In the genomic region with DNA sequence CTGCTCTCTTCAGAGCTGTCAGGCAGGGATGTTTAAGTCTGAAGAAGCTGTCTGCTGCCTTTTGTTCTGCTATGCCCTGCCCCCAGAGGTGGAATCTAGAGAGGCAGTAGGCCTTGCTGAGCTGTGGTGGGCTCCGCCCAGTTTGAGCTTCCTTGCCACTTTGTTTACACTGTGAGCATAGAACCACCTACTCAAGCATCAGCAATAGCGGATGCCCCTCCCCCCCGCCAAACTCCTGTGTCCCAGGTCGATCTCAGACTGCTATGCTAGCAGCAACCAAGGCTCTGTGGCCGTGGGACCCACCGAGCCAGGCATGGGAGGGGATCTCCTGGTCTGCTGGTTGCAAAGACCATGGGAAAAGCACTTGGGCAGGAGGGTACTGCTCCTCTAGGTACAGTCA, we compare ENCODE assay signal across 8 cellular contexts.
DNase-seq lines count a peak whose midpoint lies in the region; ATAC-seq and TF ChIP-seq lines count a peak whose summit lies in the region.
"Not testable (repeated sequence)": the region's sequence is repeated elsewhere in the genome, so short reads cannot be mapped to it uniquely, and the experiment has no call there.

No MANE protein-coding gene starts in this region.

- not testable (repeated sequence) for H3K9me3 ChIP-seq in CD4-positive, alpha-beta T cell (ENCODE audit: control insufficient read depth, low read length); HUES6 (ENCODE audit: control insufficient read depth, insufficient read depth, low read depth, low read length)

- H2AK5ac ChIP-seq in mesendoderm (ENCODE audit: low read length) = not testable (repeated sequence)

- H3K4me3 ChIP-seq in HUES6 (ENCODE audit: low read depth, low read length) = 0 out of 2 replicates have a peak overlapping the region, but pooled peaks have one; percentile 13
- not testable (repeated sequence) for H3K4me3 ChIP-seq in mesendoderm (ENCODE audit: low read length)

- TF ChIP-seq CTCF in CD4-positive, alpha-beta T cell (IDR thresholded peaks at IDR 0.05) = not testable (repeated sequence)

- not testable (repeated sequence) for H3K27ac ChIP-seq in CD4-positive, alpha-beta T cell (ENCODE audit: low read depth, low read length); HUES6 (ENCODE audit: low read depth, low read length); mesendoderm (ENCODE audit: low read depth, low read length)

- H3K4me3 Mint-ChIP-seq in CD4-positive, alpha-beta T cell; activated T-cell treated with anti-CD3 and anti-CD28 coated beads, Interleukin-2, amount 50 U/mL, for 72 hours: not testable (repeated sequence)
- peak overlapping the region; percentile 16 for H3K4me3 Mint-ChIP-seq in T-helper 2 cell treated with Interferon-gamma antibody and Interleukin-4, amounts not matched to agents 5 μg/mL and 100 μg/mL, for 36 hours

- not testable (repeated sequence) for H3K23ac ChIP-seq in mesendoderm (ENCODE audit: low read length)

- no CpG with 5 or more reads among the region's 6 CpGs for WGBS in mesendoderm (ENCODE audit: extremely low coverage, insufficient coverage, low lambda C conversion rate)

- H2BK5ac ChIP-seq in mesendoderm (ENCODE audit: low read length) = not testable (repeated sequence)

- peaks cover 34% of the 10 kb centered on the region for H3K36me3 Mint-ChIP-seq in CD4-positive, alpha-beta T cell (ENCODE audit: low read depth)
- not testable (repeated sequence) for H3K36me3 Mint-ChIP-seq in T-helper 2 cell treated with Interferon-gamma antibody and Interleukin-4, amounts not matched to agents 5 μg/mL and 100 μg/mL, for 36 hours (ENCODE audit: low read depth)
- peaks cover 4 to 16% of the 10 kb centered on the region in 2 donors for H3K36me3 Mint-ChIP-seq in activated T-cell treated with anti-CD3 and anti-CD28 coated beads, Interleukin-2, amount 50 U/mL, for 72 hours (ENCODE audit: insufficient read depth in 2 of 2)

- H2BK15ac ChIP-seq in mesendoderm (replicated peaks; ENCODE audit: low read depth) = not testable (repeated sequence)

- H3K79me2 ChIP-seq in mesendoderm (ENCODE audit: control insufficient read depth, insufficient read depth, low read length) = not testable (repeated sequence)

- H3K27me3 Mint-ChIP-seq in CD4-positive, alpha-beta T cell; T-helper 2 cell treated with Interferon-gamma antibody and Interleukin-4, amounts not matched to agents 5 μg/mL and 100 μg/mL, for 36 hours (ENCODE audit: low read depth); activated T-cell treated with anti-CD3 and anti-CD28 coated beads, Interleukin-2, amount 50 U/mL, for 72 hours (ENCODE audit: low read depth): not testable (repeated sequence)

- H3K27me3 ChIP-seq in CD4-positive, alpha-beta T cell (ENCODE audit: control insufficient read depth, insufficient read depth, low read length); HUES6 (ENCODE audit: control insufficient read depth, insufficient read depth, low read length); mesendoderm (ENCODE audit: insufficient read depth, low read length, poor library complexity): not testable (repeated sequence)

- intact Hi-C loops in CD4-positive, alpha-beta T cell (cut with DNase I, micrococcal nuclease) = not testable (repeated sequence)

- not testable (repeated sequence) for H3K36me3 ChIP-seq in HUES6 (ENCODE audit: control insufficient read depth, insufficient read depth, low read length); mesendoderm (ENCODE audit: control insufficient read depth, insufficient read depth, low read length)

- peaks cover 11% of the 10 kb centered on the region for H3K4me1 ChIP-seq in HUES6 (ENCODE audit: control insufficient read depth, insufficient read depth, low read length)
- not testable (repeated sequence) for H3K4me1 ChIP-seq in mesendoderm (ENCODE audit: control insufficient read depth, low read depth, low read length)

- H3K4ac ChIP-seq in mesendoderm (ENCODE audit: low read depth, low read length) = not testable (repeated sequence)

- H3K27ac Mint-ChIP-seq in CD4-positive, alpha-beta T cell = peak overlapping the region; percentile 76
- H3K27ac Mint-ChIP-seq in T-helper 2 cell treated with Interferon-gamma antibody and Interleukin-4, amounts not matched to agents 5 μg/mL and 100 μg/mL, for 36 hours; activated T-cell treated with anti-CD3 and anti-CD28 coated beads, Interleukin-2, amount 50 U/mL, for 72 hours: not testable (repeated sequence)

- not testable (repeated sequence) for H3K79me1 ChIP-seq in mesendoderm (ENCODE audit: low read length)

- H3K56ac ChIP-seq in mesendoderm (ENCODE audit: low read length) = not testable (repeated sequence)

- not testable (repeated sequence) for H2BK120ac ChIP-seq in mesendoderm (ENCODE audit: low read depth, low read length)

- CTCF ChIA-PET in CD4-positive, alpha-beta T cell (lab: Charles Lee) = interaction anchor here (1.2 kb wide), 1 partner anchor 439 kb away, joined by 3 read pairs; no protein-coding TSS in a partner anchor

- H3K4me1 Mint-ChIP-seq in CD4-positive, alpha-beta T cell (ENCODE audit: low read depth) = peaks cover 34% of the 10 kb centered on the region
- peaks cover 17% of the 10 kb centered on the region for H3K4me1 Mint-ChIP-seq in T-helper 2 cell treated with Interferon-gamma antibody and Interleukin-4, amounts not matched to agents 5 μg/mL and 100 μg/mL, for 36 hours (ENCODE audit: low read depth)
- peaks cover 14% of the 10 kb centered on the region for H3K4me1 Mint-ChIP-seq in activated T-cell treated with anti-CD3 and anti-CD28 coated beads, Interleukin-2, amount 50 U/mL, for 72 hours (ENCODE audit: low read depth)

- not testable (repeated sequence) for H3K9ac ChIP-seq in HUES6 (ENCODE audit: low read length); mesendoderm (ENCODE audit: low read length)

- peak; percentile 97 for ATAC-seq in CD4-positive, alpha-beta T cell (ENCODE audit: poor library complexity)
- ATAC-seq in activated T-cell treated with anti-CD3 and anti-CD28 coated beads, Interleukin-2, amount 50 U/mL, for 72 hours (replicated peaks in 1 of 2) = not testable (repeated sequence)

- not testable (repeated sequence) for H4K8ac ChIP-seq in mesendoderm (ENCODE audit: low read depth, low read length)

- H3K9me3 Mint-ChIP-seq in CD4-positive, alpha-beta T cell = not testable (repeated sequence)
- peaks cover 20% of the 10 kb centered on the region for H3K9me3 Mint-ChIP-seq in T-helper 2 cell treated with Interferon-gamma antibody and Interleukin-4, amounts not matched to agents 5 μg/mL and 100 μg/mL, for 36 hours
- H3K9me3 Mint-ChIP-seq in activated T-cell treated with anti-CD3 and anti-CD28 coated beads, Interleukin-2, amount 50 U/mL, for 72 hours = peaks cover 7 to 12% of the 10 kb centered on the region in 2 donors

- H4K5ac ChIP-seq in mesendoderm (ENCODE audit: low read length) = not testable (repeated sequence)

- DNase-seq in CD4-positive, alpha-beta T cell = peak; percentile 46 to 81 (median 60)
- DNase-seq in T-helper 2 cell treated with Interferon-gamma antibody and Interleukin-4, amounts not matched to agents 5 μg/mL and 100 μg/mL, for 36 hours (ENCODE audit: low spot score) = not testable (repeated sequence)
- DNase-seq in activated CD4-positive, alpha-beta T cell treated with anti-CD3 and anti-CD28 coated beads, Interleukin-2, amount 50 U/mL, for 1 hour = peak; percentile 57
- DNase-seq in activated T-cell treated with anti-CD3 and anti-CD28 coated beads, Interleukin-2, amount 50 U/mL, for 72 hours = peak; percentile 28 to 46
- DNase-seq in ecto neural progenitor cell (ENCODE audit: low spot score) (peak; percentile 62), mesendoderm (peak; percentile 85)
- DNase-seq in stimulated activated CD4-positive, alpha-beta T cell treated with anti-CD3 and anti-CD28 coated beads, Interleukin-4, amount 100 ng/mL, for 24 hours = peak; percentile 23

- POLR2A ChIA-PET in CD4-positive, alpha-beta T cell (lab: Charles Lee) = interaction anchor here (1.0 to 1.4 kb wide), 5 partner anchors 23 to 331 kb away, joined by 3 to 6 read pairs (median 3); a partner anchor contains a TSS

- H3K4me2 ChIP-seq in mesendoderm (ENCODE audit: low read length) = not testable (repeated sequence)

- H3K18ac ChIP-seq in mesendoderm (ENCODE audit: low read length) = not testable (repeated sequence)
